In genomic region chr2:178480227-178481181, GRCh38 we compare ENCODE assay signal across 8 cellular contexts.
DNase-seq lines count a peak whose midpoint lies in the region; ATAC-seq lines count a peak whose summit lies in the region.

Gene PLEKHA3 (plus strand): TSS chr2:178480457. CDS start chr2:178480870, 413 bp downstream.

- DNase-seq in AG08396 (ENCODE audit: low spot score) (peak; percentile 97), NCI-H226 (peak; percentile 96), caudate nucleus (lab: John Stamatoyannopoulos, UW) (peak; percentile 23 to 97 (median 89)), iris pigment epithelial cell (ENCODE audit: low read depth) (peak; percentile 93)
- DNase-seq in activated CD4-positive, CD25-positive, alpha-beta regulatory T cell (lab: John Stamatoyannopoulos, UW): peak; percentile 21 to 48 (median 38)
- peak; percentile 55 to 77 for DNase-seq in stimulated activated CD4-positive, alpha-beta T cell treated with anti-CD3 and anti-CD28 coated beads, Interleukin-12 subunit alpha, Interleukin-12 subunit beta, amount 100 ng/mL, for 24 hours (ENCODE audit: low read depth in 2 of 2)

- peak within 1 kb of the TSS; percentile 99 for H3K27ac ChIP-seq in caudate nucleus (ENCODE audit: low read depth, low read length)

- ATAC-seq in GM18909 (IDR thresholded peaks at IDR 0.05; ENCODE audit: poor library complexity, unreplicated experiment) (peak; percentile 70), HG03159 (IDR thresholded peaks at IDR 0.05; ENCODE audit: unreplicated experiment) (peak; percentile 56)

Comparison
In these comparisons a context has a peak if more than half of its experiments do, and no peak if none do; other contexts are left out.
1. Peak in every context shown above with its lines: DNase-seq, ATAC-seq and H3K27ac ChIP-seq.
2. DNase-seq: peak in every context shown above with its lines; median percentile 97 in AG08396; 96 in NCI-H226; 93 in iris pigment epithelial cell; 89 in caudate nucleus; 66 in stimulated activated CD4-positive, alpha-beta T cell treated with anti-CD3 and anti-CD28 coated beads, Interleukin-12 subunit alpha, Interleukin-12 subunit beta, amount 100 ng/mL, for 24 hours; 38 in activated CD4-positive, CD25-positive, alpha-beta regulatory T cell.